25 cellular contexts compared by ENCODE assay signal in genomic region chr13:101795025-101795424, GRCh38.
"Had no signal": no experiment of that assay in that cellular context is flagged by ENCODE, and none has a peak within 500 bp of the region (broad histone marks: within the 10 kb centered on the region; RNA-seq: fewer than 3 reads in every experiment).

No MANE protein-coding gene starts in this region.

- H3K4me1 ChIP-seq: foreskin keratinocyte, lower lobe of right lung, parathyroid adenoma, prostate gland, testis, tibial nerve, upper lobe of right lung, vagina had no signal

- H3K9me3 ChIP-seq: lower lobe of right lung, prostate gland, testis, tibial nerve, upper lobe of right lung, vagina had no signal

- DNase-seq: effector memory CD4-positive, alpha-beta T cell; foreskin keratinocyte; head of caudate nucleus; hypothalamus; kidney glomerular epithelial cell; lower lobe of right lung; mesenchymal stem cell; midbrain; naive B cell; occipital lobe; stimulated activated CD4-positive, alpha-beta T cell treated with anti-CD3 and anti-CD28 coated beads, Interleukin-2, amount 100 ng/mL, for 24 hours; stimulated activated CD4-positive, alpha-beta T cell treated with anti-CD3 and anti-CD28 coated beads, Interleukin-4, amount 100 ng/mL, for 4 hours; stimulated activated naive B cell treated with anti-CD40 and anti-IgM and Interleukin-4, amounts not matched to agents 10 μg/mL and 1 μg/mL and 100 μg/mL, for 72 hours; stimulated activated naive CD8-positive, alpha-beta T cell treated with anti-CD3 and anti-CD28 coated beads, Interleukin-15, amount 100 ng/mL, for 72 hours; testis; upper lobe of right lung had no signal

- H3K4me3 ChIP-seq: lower lobe of right lung, prostate gland, skin epidermis, testis, tibial nerve, upper lobe of right lung, vagina had no signal

- H3K36me3 Mint-ChIP-seq: naive B cell; stimulated activated naive B cell treated with anti-CD40 and anti-IgM and Interleukin-4, amounts not matched to agents 10 μg/mL and 1 μg/mL and 100 μg/mL, for 72 hours had no signal

- H3K4me3 Mint-ChIP-seq: naive B cell; nephron; stimulated activated naive B cell treated with anti-CD40 and anti-IgM and Interleukin-4, amounts not matched to agents 10 μg/mL and 1 μg/mL and 100 μg/mL, for 72 hours; stimulated activated naive CD8-positive, alpha-beta T cell treated with anti-CD3 and anti-CD28 coated beads, Interleukin-15, amount 100 ng/mL, for 72 hours had no signal

- H3K27ac ChIP-seq: foreskin keratinocyte, lower lobe of right lung, parathyroid adenoma, prostate gland, skin epidermis, testis, tibial nerve, upper lobe of right lung, vagina had no signal

- H3K27ac Mint-ChIP-seq: naive B cell; nephron; stimulated activated naive B cell treated with anti-CD40 and anti-IgM and Interleukin-4, amounts not matched to agents 10 μg/mL and 1 μg/mL and 100 μg/mL, for 72 hours; stimulated activated naive CD8-positive, alpha-beta T cell treated with anti-CD3 and anti-CD28 coated beads, Interleukin-15, amount 100 ng/mL, for 72 hours had no signal

- H3K36me3 ChIP-seq: lower lobe of right lung, prostate gland, tibial nerve, upper lobe of right lung, vagina had no signal

- H3K4me1 Mint-ChIP-seq: naive B cell; nephron; stimulated activated naive B cell treated with anti-CD40 and anti-IgM and Interleukin-4, amounts not matched to agents 10 μg/mL and 1 μg/mL and 100 μg/mL, for 72 hours; stimulated activated naive CD8-positive, alpha-beta T cell treated with anti-CD3 and anti-CD28 coated beads, Interleukin-15, amount 100 ng/mL, for 72 hours had no signal

- H3K9me3 Mint-ChIP-seq: nephron; stimulated activated naive B cell treated with anti-CD40 and anti-IgM and Interleukin-4, amounts not matched to agents 10 μg/mL and 1 μg/mL and 100 μg/mL, for 72 hours; stimulated activated naive CD8-positive, alpha-beta T cell treated with anti-CD3 and anti-CD28 coated beads, Interleukin-15, amount 100 ng/mL, for 72 hours had no signal

- H3K27me3 Mint-ChIP-seq: stimulated activated naive B cell treated with anti-CD40 and anti-IgM and Interleukin-4, amounts not matched to agents 10 μg/mL and 1 μg/mL and 100 μg/mL, for 72 hours had no signal

- H3K27me3 ChIP-seq: foreskin keratinocyte, testis, tibial nerve, upper lobe of right lung, vagina had no signal

- ATAC-seq: esophagus mucosa; foreskin keratinocyte; left lobe of liver; lower lobe of right lung; sciatic nerve; stimulated activated naive B cell treated with anti-CD40 and anti-IgM and Interleukin-4, amounts not matched to agents 10 μg/mL and 1 μg/mL and 100 μg/mL, for 72 hours; stimulated activated naive CD8-positive, alpha-beta T cell treated with anti-CD3 and anti-CD28 coated beads, Interleukin-15, amount 100 ng/mL, for 72 hours; upper lobe of right lung had no signal
